ENCODE assay signal across 36 cellular contexts in the genomic region with DNA sequence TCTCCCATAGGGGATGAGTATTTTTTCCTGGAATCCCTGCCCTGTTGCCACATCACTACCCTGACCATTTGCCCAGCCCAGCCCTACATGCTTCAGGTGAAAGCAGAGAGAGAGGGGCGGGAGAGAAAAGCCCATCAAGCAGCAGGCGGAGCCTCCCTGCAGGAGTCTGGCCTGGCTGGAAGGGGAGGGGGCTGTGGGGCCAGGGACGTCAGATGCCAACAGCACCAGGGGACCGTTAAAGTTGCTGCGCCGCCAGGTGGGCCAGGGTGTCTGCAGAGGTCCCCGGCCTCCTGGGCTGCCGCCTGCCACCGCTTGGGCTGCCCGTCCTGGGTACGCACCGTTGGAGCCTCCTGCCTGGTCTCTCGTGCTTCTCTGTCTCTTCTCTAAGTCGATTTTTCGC. TPM values are rescaled to one million over a fixed set of nuclear protein-coding genes. Genes with fewer than 3 reads are reported as not detected.
DNase-seq lines count a peak whose midpoint lies in the region; ATAC-seq and TF ChIP-seq lines count a peak whose summit lies in the region.
"Had no signal": no experiment of that assay in that cellular context is flagged by ENCODE, and none has a peak within 500 bp of the region (broad histone marks: within the 10 kb centered on the region; RNA-seq: fewer than 3 reads in every experiment).

No MANE protein-coding gene starts in this region.

- no peak for ATAC-seq in HG02852 (IDR thresholded peaks at IDR 0.05; ENCODE audit: unreplicated experiment)
- ATAC-seq: activated CD8-positive, alpha-beta T cell treated with anti-CD3 and anti-CD28 coated beads for 36 hours; esophagus mucosa; naive thymus-derived CD8-positive, alpha-beta T cell; stimulated activated naive CD8-positive, alpha-beta T cell treated with anti-CD3 and anti-CD28 coated beads, Interleukin-15, amount 100 ng/mL, for 72 hours had no signal

- no peaks in the 10 kb centered on the region for H4K20me1 ChIP-seq in smooth muscle cell (ENCODE audit: low read depth)

- no peak overlapping the region for H3K4me3 ChIP-seq in smooth muscle cell
- H3K4me3 ChIP-seq: SJSA1, tibial artery had no signal

- H3K4me1 ChIP-seq in smooth muscle cell (ENCODE audit: low read depth): peaks cover 6% of the 10 kb centered on the region
- H3K4me1 ChIP-seq: SJSA1, tibial artery had no signal

- H3K4me2 ChIP-seq in smooth muscle cell: peak overlapping the region; percentile 3

- H3K9ac ChIP-seq in smooth muscle cell (ENCODE audit: low read depth): no peak overlapping the region

- H3K27ac ChIP-seq in smooth muscle cell (ENCODE audit: low read depth): no peak overlapping the region
- H3K27ac ChIP-seq: SJSA1, tibial artery had no signal

- H3K79me2 ChIP-seq in smooth muscle cell (ENCODE audit: low read depth): no peaks in the 10 kb centered on the region

- H3F3A ChIP-seq in smooth muscle cell (ENCODE audit: low read depth): no peaks in the 10 kb centered on the region

- no peaks in the 10 kb centered on the region for H3K9me3 ChIP-seq in smooth muscle cell (replicated peaks; ENCODE audit: low read depth)
- H3K9me3 ChIP-seq: SJSA1, tibial artery had no signal

- no peaks in the 10 kb centered on the region for H3K36me3 ChIP-seq in smooth muscle cell (ENCODE audit: low read depth)
- H3K36me3 ChIP-seq: SJSA1, tibial artery had no signal

- TF ChIP-seq CTCF in smooth muscle cell (IDR thresholded peaks at IDR 0.05; ENCODE audit: borderline replicate concordance, insufficient read depth, poor library complexity, severe bottlenecking): no peak

- no peaks in the 10 kb centered on the region for H3K27me3 ChIP-seq in smooth muscle cell (ENCODE audit: low read depth)
- H3K27me3 ChIP-seq: SJSA1 had no signal

- DNase-seq in SHP77 (lab: John Stamatoyannopoulos, UW): peak; percentile 19 to 46
- no peak for DNase-seq in SHP77 treated with DMSO at 0.1 percent for 48 hours (lab: John Stamatoyannopoulos, UW)
- peak; percentile 15 for DNase-seq in NCI-H526 treated with DMSO at 0.1 percent for 48 hours (lab: John Stamatoyannopoulos, UW)
- peak; percentile 78 for DNase-seq in iPS-NIHi11 (ENCODE audit: low spot score)
- DNase-seq in smooth muscle cell (lab: John Stamatoyannopoulos, UW; ENCODE audit: unreplicated experiment): no peak
- no peak for DNase-seq in NCI-H446 (lab: John Stamatoyannopoulos, UW)
- no peak for DNase-seq in globus pallidus (ENCODE audit: low spot score)
- DNase-seq: activated CD4-positive, CD25-positive, alpha-beta regulatory T cell treated with anti-CD3 and anti-CD28 coated beads, Interleukin-2, amount 50 U/mL, for 72 hours; activated CD8-positive, alpha-beta T cell treated with anti-CD3 and anti-CD28 coated beads for 36 hours; anterior cingulate cortex; CD4-positive, alpha-beta memory T cell; cortex of kidney; foreskin fibroblast; GOT3; hypothalamus; KBM-7; naive thymus-derived CD8-positive, alpha-beta T cell; NCI-H1105; NCI-H2081; NCI-H524 treated with DMSO at 0.1 percent for 48 hours; small intestine; stimulated activated CD4-positive, alpha-beta T cell treated with anti-CD3 and anti-CD28 coated beads, Interleukin-1b, Interleukin-23, amount 100 ng/mL, for 48 hours; stimulated activated CD8-positive, alpha-beta memory T cell treated with anti-CD3 and anti-CD28 coated beads, Interleukin-4, amount 100 ng/mL, for 48 hours; stimulated activated naive CD8-positive, alpha-beta T cell treated with anti-CD3 and anti-CD28 coated beads, Interleukin-15, amount 100 ng/mL, for 72 hours; T-helper 1 cell; tibial artery had no signal

- WGBS in smooth muscle cell (ENCODE audit: low lambda C conversion rate): 44% methylated on average over 14 of the region's 15 CpGs

- H2AFZ ChIP-seq in smooth muscle cell (ENCODE audit: low read depth): peak overlapping the region; percentile 73

RNA-seq across cellular contexts. Expression of gene R3HDML, which starts 0.8 kb away (rescaled TPM):
- total RNA-seq in smooth muscle cell: not detected in 2 replicates
- polyA plus RNA-seq in smooth muscle cell: not detected in 2 replicates
- total RNA-seq: A673; activated CD8-positive, alpha-beta T cell treated with anti-CD3 and anti-CD28 coated beads for 36 hours; activated T-helper 2 cell treated with anti-CD3 and anti-CD28 coated beads, Interferon-gamma antibody, Interleukin-2, Interleukin-4, amounts not matched to agents 10 μg/mL and 5 μg/mL and 100 μg/mL, durations not matched to agents 14 hours and 24 hours and 36 hours; CD4-positive, alpha-beta memory T cell; esophagus mucosa; HT1080; lower leg skin; MCF 10A; naive thymus-derived CD8-positive, alpha-beta T cell; osteoblast; SJSA1 had no signal
- polyA plus RNA-seq: CD4-positive, alpha-beta memory T cell; keratinocyte; naive thymus-derived CD8-positive, alpha-beta T cell; small intestine had no signal

RNA-seq across cellular contexts. Expression of gene HNF4A, which starts 19.4 kb away (rescaled TPM):
- total RNA-seq in smooth muscle cell: not detected in 2 replicates
- not detected in 2 replicates for polyA plus RNA-seq in smooth muscle cell
- total RNA-seq: A673; activated CD8-positive, alpha-beta T cell treated with anti-CD3 and anti-CD28 coated beads for 36 hours; activated T-helper 2 cell treated with anti-CD3 and anti-CD28 coated beads, Interferon-gamma antibody, Interleukin-2, Interleukin-4, amounts not matched to agents 10 μg/mL and 5 μg/mL and 100 μg/mL, durations not matched to agents 14 hours and 24 hours and 36 hours; CD4-positive, alpha-beta memory T cell; esophagus mucosa; lower leg skin; MCF 10A; naive thymus-derived CD8-positive, alpha-beta T cell; osteoblast; SJSA1 had no signal
- polyA plus RNA-seq: CD4-positive, alpha-beta memory T cell; keratinocyte; naive thymus-derived CD8-positive, alpha-beta T cell had no signal

RNA-seq across cellular contexts. Expression of gene FITM2, which starts 25.1 kb away (rescaled TPM):
- total RNA-seq in smooth muscle cell: 2.7 and 3.3 TPM in 2 replicates
- 2.7 and 3.3 TPM in 2 replicates for polyA plus RNA-seq in smooth muscle cell

Comparison
In these comparisons a context has a peak if more than half of its experiments do, and no peak if none do; other contexts are left out.
1. DNase-seq: peak in SHP77 (2 of 2), NCI-H526 treated with DMSO at 0.1 percent for 48 hours (single experiment) and iPS-NIHi11 (single experiment); none in SHP77 treated with DMSO at 0.1 percent for 48 hours (single experiment), smooth muscle cell (single experiment), NCI-H446 (0 of 2) and globus pallidus (single experiment).